Comparison of ENCODE assay signal across 12 cellular contexts in genomic region chr1:151061704-151062103, GRCh38. TPM values are rescaled to one million over a fixed set of nuclear protein-coding genes. Genes with fewer than 3 reads are reported as not detected.
DNase-seq lines count a peak whose midpoint lies in the region; ATAC-seq and TF ChIP-seq lines count a peak whose summit lies in the region.
"Had no signal": no experiment of that assay in that cellular context is flagged by ENCODE, and none has a peak within 500 bp of the region (broad histone marks: within the 10 kb centered on the region; RNA-seq: fewer than 3 reads in every experiment).

No MANE protein-coding gene starts in this region.

- peaks cover 29% of the 10 kb centered on the region for H3K4me1 ChIP-seq in GM23338 (ENCODE audit: insufficient read depth)
- H3K4me1 ChIP-seq in Panc1 (ENCODE audit: control insufficient read depth, insufficient read depth, low read length): peaks cover 13% of the 10 kb centered on the region
- peaks cover 16 to 18% of the 10 kb centered on the region in 2 experiments for H3K4me1 ChIP-seq in trophoblast cell (ENCODE audit: control insufficient read depth in 1 of 2, insufficient read depth in 2 of 2, low read length in 2 of 2)

- H2BK120ac ChIP-seq in trophoblast cell (ENCODE audit: insufficient read depth, low read length, poor library complexity): no peak overlapping the region

- no peak overlapping the region for H3K14ac ChIP-seq in trophoblast cell (ENCODE audit: low read length)

- H3K36me3 ChIP-seq in GM23338 (ENCODE audit: insufficient read depth): no peaks in the 10 kb centered on the region
- no peaks in the 10 kb centered on the region for H3K36me3 ChIP-seq in Panc1 (ENCODE audit: control insufficient read depth, insufficient read depth, low read length)
- H3K36me3 ChIP-seq in trophoblast cell (ENCODE audit: control insufficient read depth in 1 of 2, insufficient read depth in 2 of 2, low read length in 2 of 2): peaks cover 15 to 18% of the 10 kb centered on the region in 2 experiments

- H3F3A ChIP-seq in GM23338 (replicated peaks; ENCODE audit: low read depth): peaks cover 7% of the 10 kb centered on the region; the same call in 1 of the 2 replicates

- H3K4me1 Mint-ChIP-seq in GM23338: peaks cover 40% of the 10 kb centered on the region

- no peaks in the 10 kb centered on the region for H3K9me3 Mint-ChIP-seq in GM23338
- H3K9me3 Mint-ChIP-seq: activated T-helper 17 cell treated with anti-CD3 and anti-CD28 coated beads, Interleukin-2, amount 50 U/mL, for 72 hours had no signal

- H4K20me1 ChIP-seq in GM23338 (replicated peaks; ENCODE audit: insufficient read depth): peaks cover 14% of the 10 kb centered on the region; the same call in 1 of the 2 replicates

- WGBS in trophoblast cell (ENCODE audit: extremely low coverage, insufficient coverage, insufficient read length): no CpG with 5 or more reads among the region's 2 CpGs

- no peak overlapping the region for H3K23ac ChIP-seq in trophoblast cell (ENCODE audit: low read length)

- peaks cover 27% of the 10 kb centered on the region for H3K79me1 ChIP-seq in trophoblast cell (ENCODE audit: low read length)

- peak overlapping the region; percentile 93; the same call in 1 of the 2 replicates for H3K27ac Mint-ChIP-seq in GM23338
- H3K27ac Mint-ChIP-seq: activated T-helper 17 cell treated with anti-CD3 and anti-CD28 coated beads, Interleukin-2, amount 50 U/mL, for 72 hours had no signal

- H3K27ac ChIP-seq in GM23338 (ENCODE audit: low read depth) (0 out of 2 replicates have a peak overlapping the region, but pooled peaks have one; percentile 3), Panc1 (ENCODE audit: low read length) (peak overlapping the region; percentile 97), epithelial cell of prostate (peak overlapping the region; percentile 97), trophoblast cell (ENCODE audit: low read depth, low read length) (no peak overlapping the region)

- no peak overlapping the region for H4K91ac ChIP-seq in trophoblast cell (ENCODE audit: low read depth, low read length)

- intact Hi-C loops in Panc1 (cut with micrococcal nuclease; ENCODE audit: unreplicated experiment): no loop called here

- peak overlapping the region; percentile 90 for H3K4me3 Mint-ChIP-seq in GM23338

- CTCF ChIA-PET in Panc1 (lab: Charles Lee): no interaction called here

- H3K27me3 Mint-ChIP-seq in GM23338 (ENCODE audit: insufficient read depth, low read depth, poor library complexity): peaks cover 17% of the 10 kb centered on the region
- H3K27me3 Mint-ChIP-seq: activated T-helper 17 cell treated with anti-CD3 and anti-CD28 coated beads, Interleukin-2, amount 50 U/mL, for 72 hours; naive thymus-derived CD4-positive, alpha-beta T cell had no signal

- ATAC-seq in GM23338: no peak
- no peak for ATAC-seq in Panc1
- no peak for ATAC-seq in HG03457 (IDR thresholded peaks at IDR 0.05; ENCODE audit: unreplicated experiment)
- no peak for ATAC-seq in GM21825 (IDR thresholded peaks at IDR 0.05; ENCODE audit: unreplicated experiment)
- ATAC-seq: activated T-helper 17 cell treated with anti-CD3 and anti-CD28 coated beads, Interleukin-2, amount 50 U/mL, for 72 hours; naive thymus-derived CD4-positive, alpha-beta T cell had no signal

- peak overlapping the region; percentile 87 for H3K4me2 ChIP-seq in GM23338
- peak overlapping the region; percentile 79 for H3K4me2 ChIP-seq in trophoblast cell (ENCODE audit: low read length)

- no peaks in the 10 kb centered on the region for H3K9me2 ChIP-seq in GM23338 (ENCODE audit: insufficient read depth)

- no peak overlapping the region for H3K4ac ChIP-seq in trophoblast cell (ENCODE audit: low read depth, low read length)

- H3K27me3 ChIP-seq in GM23338 (ENCODE audit: insufficient read depth) (no peaks in the 10 kb centered on the region), Panc1 (ENCODE audit: control insufficient read depth, insufficient read depth, low read length) (no peaks in the 10 kb centered on the region), trophoblast cell (ENCODE audit: insufficient read depth, low read length) (no peaks in the 10 kb centered on the region)

- H3K18ac ChIP-seq in trophoblast cell (ENCODE audit: low read length): no peak overlapping the region

- no peak overlapping the region for H4K8ac ChIP-seq in trophoblast cell (ENCODE audit: low read depth, low read length)

- TF ChIP-seq CTCF in GM23338 (conservative IDR thresholded peaks at IDR 0.05; ENCODE audit: low read depth in 2 of 2): no peak
- no peak for TF ChIP-seq CTCF in Panc1 (IDR thresholded peaks at IDR 0.05)

- H3K9ac ChIP-seq in trophoblast cell (ENCODE audit: low read length): no peak overlapping the region

- no peak overlapping the region for H2BK12ac ChIP-seq in trophoblast cell (ENCODE audit: low read length)

- no peak for DNase-seq in GM23338 (ENCODE audit: low spot score)
- no peak for DNase-seq in Panc1 (ENCODE audit: low read depth, low spot score)
- DNase-seq in epithelial cell of prostate (ENCODE audit: low read depth, low spot score): no peak
- no peak for DNase-seq in trophoblast cell
- no peak for DNase-seq in NCI-H69 (lab: John Stamatoyannopoulos, UW)
- DNase-seq: cortex of kidney; DMS153; naive thymus-derived CD4-positive, alpha-beta T cell had no signal

- no peak overlapping the region for H2BK5ac ChIP-seq in trophoblast cell (ENCODE audit: low read depth, low read length, poor library complexity)

- H4K12ac ChIP-seq in trophoblast cell (ENCODE audit: low read depth, low read length): no peak overlapping the region

- BruUV-seq in Panc1 (replicated peaks; lab: Mats Ljungman, UMichigan): no TSS peak

- H3K79me2 ChIP-seq in GM23338 (replicated peaks; ENCODE audit: insufficient read depth) (peaks cover 86% of the 10 kb centered on the region), trophoblast cell (ENCODE audit: control insufficient read depth, insufficient read depth, low read length, poor library complexity) (peaks cover 35% of the 10 kb centered on the region)

- H2AFZ ChIP-seq in GM23338 (no peak overlapping the region), trophoblast cell (ENCODE audit: insufficient read depth, low read length, poor library complexity) (no peak overlapping the region)

- no peaks in the 10 kb centered on the region for H3K9me3 ChIP-seq in Panc1 (ENCODE audit: control insufficient read depth, insufficient read depth, low read depth, low read length)
- H3K9me3 ChIP-seq in trophoblast cell (ENCODE audit: insufficient read depth, low read depth, low read length): no peaks in the 10 kb centered on the region

- no peak overlapping the region for H2AK5ac ChIP-seq in trophoblast cell (ENCODE audit: low read length)

- POLR2A ChIA-PET in Panc1 (lab: Charles Lee): interaction anchor here (0.6 to 0.7 kb wide), 2 partner anchors 8 to 15 kb away, joined by 5 to 9 read pairs; no protein-coding TSS in a partner anchor

- H3K4me3 ChIP-seq in GM23338 (peak overlapping the region; percentile 72), Panc1 (ENCODE audit: low read depth in 2 of 2, low read length in 2 of 2) (peak overlapping the region; percentile 94 to 99), trophoblast cell (ENCODE audit: low read depth, low read length) (no peak overlapping the region)

- in situ Hi-C loops in Panc1 (cut with HindIII; ENCODE audit: low pct_unique_long_range_greater_than_20kb, low sequenced_read_pairs): no loop called here

- H3K36me3 Mint-ChIP-seq in GM23338 (ENCODE audit: low read depth): peaks cover 34% of the 10 kb centered on the region

TF ChIP-seq in GM23338, 12 proteins besides CTCF, POLR2A, EP300 and RAD21 (continues in another document):
- TF ChIP-seq EZH2 (IDR thresholded peaks at IDR 0.05; ENCODE audit: low read depth, unreplicated experiment) (no peak), CREB1 (CRISPR knock-in tag; IDR thresholded peaks at IDR 0.05; ENCODE audit: low read depth) (no peak), STAT1 (IDR thresholded peaks at IDR 0.05; ENCODE audit: unreplicated experiment) (no peak), JUNB (IDR thresholded peaks at IDR 0.05; ENCODE audit: unreplicated experiment) (no peak), ZNF331 (CRISPR knock-in tag; IDR thresholded peaks at IDR 0.05; ENCODE audit: low read depth) (no peak)

RNA-seq across cellular contexts. Expression of gene MLLT11, which starts 1.5 kb away (rescaled TPM):
- total RNA-seq in GM23338 (2014; rRNA removed; shearing (Covaris generic)): 10.6 and 11.3 TPM in 2 replicates
- polyA plus RNA-seq in GM23338 (2016; fragmentation: Nextera tagmentation; extraction: Ambion mirVana): 19.7 and 22.6 TPM in 2 replicates
- 5.0 TPM for total RNA-seq in Panc1 (2021; ENCODE audit: unreplicated experiment)
- 6.1 TPM for polyA plus RNA-seq in Panc1 (2012; ENCODE audit: insufficient read length)
- polyA plus RNA-seq in trophoblast cell (2013): 75.7 and 77.7 TPM in 2 replicates

RNA-seq across cellular contexts. Expression of gene CDC42SE1, which starts 2.3 kb away (rescaled TPM):
- total RNA-seq in GM23338 (2014; rRNA removed; shearing (Covaris generic)): 44.9 and 49.1 TPM in 2 replicates
- 18.3 and 18.4 TPM in 2 replicates for polyA plus RNA-seq in GM23338 (2016; fragmentation: Nextera tagmentation; extraction: Ambion mirVana)
- 81.2 TPM for total RNA-seq in Panc1 (2021; ENCODE audit: unreplicated experiment)
- 51.3 TPM for polyA plus RNA-seq in Panc1 (2012; ENCODE audit: insufficient read length)
- polyA plus RNA-seq in trophoblast cell (2013): 123 and 125 TPM in 2 replicates

RNA-seq across cellular contexts. Expression of gene GABPB2, which starts 8.9 kb away (rescaled TPM):
- total RNA-seq in GM23338 (2014; rRNA removed; shearing (Covaris generic)): 2.6 and 2.8 TPM in 2 replicates
- 0.82 and 1.1 TPM in 2 replicates for polyA plus RNA-seq in GM23338 (2016; fragmentation: Nextera tagmentation; extraction: Ambion mirVana)
- total RNA-seq in Panc1 (2021; ENCODE audit: unreplicated experiment): 8.1 TPM
- polyA plus RNA-seq in Panc1 (2012; ENCODE audit: insufficient read length): 2.2 TPM
- 2.3 and 2.5 TPM in 2 replicates for polyA plus RNA-seq in trophoblast cell (2013)

RNA-seq across cellular contexts. Expression of gene C1orf56, which starts 14.2 kb away (rescaled TPM):
- 1.6 and 3.9 TPM in 2 replicates for total RNA-seq in GM23338 (2014; rRNA removed; shearing (Covaris generic))
- 26.3 and 27.8 TPM in 2 replicates for polyA plus RNA-seq in GM23338 (2016; fragmentation: Nextera tagmentation; extraction: Ambion mirVana)
- 2.7 TPM for total RNA-seq in Panc1 (2021; ENCODE audit: unreplicated experiment)
- polyA plus RNA-seq in Panc1 (2012; ENCODE audit: insufficient read length): 6.3 TPM
- 1.00 and 1.1 TPM in 2 replicates for polyA plus RNA-seq in trophoblast cell (2013)

RNA-seq across cellular contexts. Expression of gene BNIPL, which starts 25.3 kb away (rescaled TPM):
- 1.2 and 2.4 TPM in 2 replicates for total RNA-seq in GM23338 (2014; rRNA removed; shearing (Covaris generic))
- polyA plus RNA-seq in GM23338 (2016; fragmentation: Nextera tagmentation; extraction: Ambion mirVana): 0.59 and 0.91 TPM in 2 replicates
- total RNA-seq in Panc1 (2021; ENCODE audit: unreplicated experiment): 0.46 TPM
- polyA plus RNA-seq in Panc1 (2012; ENCODE audit: insufficient read length): 0.42 TPM
- 0.77 and 0.82 TPM in 2 replicates for polyA plus RNA-seq in trophoblast cell (2013)
- total RNA-seq: HT1080 had no signal
